Comparison of ENCODE assay signal across 8 cellular contexts in genomic region chr11:65150513-65151271, GRCh38. TPM values are rescaled to one million over a fixed set of nuclear protein-coding genes. Genes with fewer than 3 reads are reported as not detected.
DNase-seq lines count a peak whose midpoint lies in the region; ATAC-seq lines count a peak whose summit lies in the region.

No MANE protein-coding gene starts in this region.

- peak; percentile 65 for DNase-seq in stimulated activated CD4-positive, alpha-beta T cell treated with anti-CD3 and anti-CD28 coated beads, Interleukin-1b, Interleukin-23, amount 100 ng/mL, for 48 hours
- no peak for DNase-seq in stimulated activated CD4-positive, alpha-beta T cell treated with anti-CD3 and anti-CD28 coated beads, Interleukin-12 subunit alpha, Interleukin-12 subunit beta, amount 100 ng/mL, for 4 hours
- peak; percentile 66 for DNase-seq in NCI-H2107 treated with DMSO at 0.1 percent for 48 hours (lab: John Stamatoyannopoulos, UW; ENCODE audit: unreplicated experiment)
- peak; percentile 92 for DNase-seq in Right ventricle myocardium superior
- DNase-seq in posterior vena cava (ENCODE audit: low spot score): peak; percentile 94
- no peak for DNase-seq in activated effector memory CD4-positive, alpha-beta T cell treated with Interleukin-2 at 50 U/mL for 16 hours

- peak; percentile 87 for ATAC-seq in activated T-helper 17 cell treated with anti-CD3 and anti-CD28 coated beads, Interleukin-2, amount 50 U/mL, for 72 hours (replicated peaks)
- ATAC-seq in Right ventricle myocardium superior (ENCODE audit: poor library complexity) (peak; percentile 95), HG03095 (IDR thresholded peaks at IDR 0.05; ENCODE audit: unreplicated experiment) (no peak)

- H3K36me3 Mint-ChIP-seq in activated T-helper 17 cell treated with anti-CD3 and anti-CD28 coated beads, Interleukin-2, amount 50 U/mL, for 72 hours (ENCODE audit: low read depth): no peaks in the 10 kb centered on the region

- H3K4me1 Mint-ChIP-seq in activated T-helper 17 cell treated with anti-CD3 and anti-CD28 coated beads, Interleukin-2, amount 50 U/mL, for 72 hours: peaks cover 5% of the 10 kb centered on the region

- no peaks in the 10 kb centered on the region for H3K27me3 Mint-ChIP-seq in activated T-helper 17 cell treated with anti-CD3 and anti-CD28 coated beads, Interleukin-2, amount 50 U/mL, for 72 hours

- intact Hi-C loops in Right ventricle myocardium superior (cut with DNase I) (no loop called here), posterior vena cava (cut with DNase I) (no loop called here)

- H3K9me3 Mint-ChIP-seq in activated T-helper 17 cell treated with anti-CD3 and anti-CD28 coated beads, Interleukin-2, amount 50 U/mL, for 72 hours: no peaks in the 10 kb centered on the region

- no peak overlapping the region for H3K4me3 Mint-ChIP-seq in activated T-helper 17 cell treated with anti-CD3 and anti-CD28 coated beads, Interleukin-2, amount 50 U/mL, for 72 hours

- no peak overlapping the region for H3K27ac Mint-ChIP-seq in activated T-helper 17 cell treated with anti-CD3 and anti-CD28 coated beads, Interleukin-2, amount 50 U/mL, for 72 hours

RNA-seq across cellular contexts. Expression of gene SYVN1, which starts 16.4 kb away (rescaled TPM):
- 10 to 100 TPM; 28.9 to 30.8 TPM for total RNA-seq in activated T-helper 17 cell treated with anti-CD3 and anti-CD28 coated beads, Interleukin-2, amount 50 U/mL, for 72 hours
- 29.9 TPM for total RNA-seq in Right ventricle myocardium superior
- 10 to 100 TPM; 52.7 to 57.0 TPM for total RNA-seq in posterior vena cava

RNA-seq across cellular contexts. Expression of gene SPDYC, which starts 19.3 kb away (rescaled TPM):
- total RNA-seq in activated T-helper 17 cell treated with anti-CD3 and anti-CD28 coated beads, Interleukin-2, amount 50 U/mL, for 72 hours: not detected
- not detected for total RNA-seq in Right ventricle myocardium superior
- total RNA-seq in posterior vena cava: not detected

RNA-seq across cellular contexts. Expression of gene MRPL49, which starts 28.6 kb away (rescaled TPM):
- total RNA-seq in activated T-helper 17 cell treated with anti-CD3 and anti-CD28 coated beads, Interleukin-2, amount 50 U/mL, for 72 hours: 10 to 100 TPM; 61.7 to 87.7 TPM
- total RNA-seq in Right ventricle myocardium superior (33.5 TPM), posterior vena cava (10 to 100 TPM; 34.1 to 39.3 TPM)

RNA-seq across cellular contexts. Expression of gene FAU, which starts 28.8 kb away (rescaled TPM):
- 100 to 1,000 TPM; 929 to 948 TPM for total RNA-seq in activated T-helper 17 cell treated with anti-CD3 and anti-CD28 coated beads, Interleukin-2, amount 50 U/mL, for 72 hours
- 666 TPM for total RNA-seq in Right ventricle myocardium superior
- total RNA-seq in posterior vena cava: 100 to 1,000 TPM; 725 to 753 TPM

RNA-seq across cellular contexts. Expression of gene CAPN1, which starts 31.0 kb away (rescaled TPM):
- 100 to 1,000 TPM; 143 to 150 TPM for total RNA-seq in activated T-helper 17 cell treated with anti-CD3 and anti-CD28 coated beads, Interleukin-2, amount 50 U/mL, for 72 hours
- 66.9 TPM for total RNA-seq in Right ventricle myocardium superior
- 100 to 1,000 TPM; 142 to 144 TPM for total RNA-seq in posterior vena cava

Comparison
In these comparisons a context has a peak if more than half of its experiments do, and no peak if none do; other contexts are left out.
1. DNase-seq: peak in stimulated activated CD4-positive, alpha-beta T cell treated with anti-CD3 and anti-CD28 coated beads, Interleukin-1b, Interleukin-23, amount 100 ng/mL, for 48 hours (single experiment), NCI-H2107 treated with DMSO at 0.1 percent for 48 hours (single experiment), Right ventricle myocardium superior (single experiment) and posterior vena cava (single experiment); none in stimulated activated CD4-positive, alpha-beta T cell treated with anti-CD3 and anti-CD28 coated beads, Interleukin-12 subunit alpha, Interleukin-12 subunit beta, amount 100 ng/mL, for 4 hours (single experiment) and activated effector memory CD4-positive, alpha-beta T cell treated with Interleukin-2 at 50 U/mL for 16 hours (single experiment).